In the genomic region with DNA sequence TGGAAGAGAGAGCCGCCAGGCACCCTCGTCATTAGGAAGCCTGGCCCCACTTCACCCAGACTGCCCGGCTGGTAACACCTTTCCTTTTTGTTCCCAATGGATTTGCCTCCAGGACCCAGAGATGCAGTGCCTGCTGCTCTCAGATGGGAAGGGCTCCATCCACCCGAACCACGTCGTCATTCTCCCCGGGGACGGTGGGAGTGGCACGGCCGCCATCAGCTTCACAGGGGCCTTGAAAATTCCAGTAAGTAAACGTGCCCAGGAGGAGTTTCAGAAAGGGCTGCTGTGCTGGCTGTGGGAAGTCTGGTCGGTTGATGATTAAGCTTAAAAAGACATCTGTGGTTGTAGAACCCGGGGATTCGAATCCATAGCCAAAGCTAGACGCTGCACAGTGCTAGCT, we compare ENCODE assay signal across 1 cellular context.
TF ChIP-seq lines count a peak whose summit lies in the region.

No MANE protein-coding gene starts in this region.

TF ChIP-seq in neural cell, 6 proteins besides CTCF, POLR2A, EP300 and RAD21 (continued from another document):
- TF ChIP-seq SMC3 (conservative IDR thresholded peaks at IDR 0.05; ENCODE audit: poor library complexity) (no peak), EZH2 (IDR thresholded peaks at IDR 0.05; ENCODE audit: borderline replicate concordance, insufficient read depth, low read length, poor library complexity, severe bottlenecking) (no peak)
